15 cellular contexts compared by ENCODE assay signal in genomic region chr18:8749492-8749891, GRCh38.
"Had no signal": no experiment of that assay in that cellular context is flagged by ENCODE, and none has a peak within 500 bp of the region (broad histone marks: within the 10 kb centered on the region; RNA-seq: fewer than 3 reads in every experiment).

No MANE protein-coding gene starts in this region.

- DNase-seq: activated CD4-positive, alpha-beta T cell treated with anti-CD3 and anti-CD28 coated beads for 4 hours; activated CD8-positive, alpha-beta memory T cell treated with anti-CD3 and anti-CD28 coated beads, Interleukin-2, amount 50 U/mL, for 48 hours; activated CD8-positive, alpha-beta T cell treated with anti-CD3 and anti-CD28 coated beads for 36 hours; activated naive CD4-positive, alpha-beta T cell treated with Interleukin-2 at 50 U/mL for 16 hours; caudate nucleus; heart right ventricle; mucosa of descending colon; SJCRH30; stimulated activated CD4-positive, alpha-beta T cell treated with anti-CD3 and anti-CD28 coated beads, Interleukin-4, amount 100 ng/mL, for 24 hours; T1000 had no signal

- ATAC-seq: activated CD8-positive, alpha-beta T cell treated with anti-CD3 and anti-CD28 coated beads for 36 hours; natural killer cell treated with Interleukin-12 subunit alpha and Interleukin-12 subunit beta and Interleukin-15 and Interleukin-18, amount 100 ng/mL, for 72 hours had no signal

- H3K27me3 Mint-ChIP-seq: activated CD8-positive, alpha-beta T cell treated with anti-CD3 and anti-CD28 coated beads for 36 hours; dendritic cell treated with granulocyte-macrophage colony-stimulating factor and Interleukin-4, amounts not matched to agents 40 ng/mL and 50 ng/mL, for 4 days; stimulated activated naive CD8-positive, alpha-beta T cell treated with anti-CD3 and anti-CD28 coated beads, Interleukin-15, Interleukin-2, amounts not matched to agents 100 ng/mL and 50 ng/mL, for 24 hours had no signal

- H3K9me3 Mint-ChIP-seq: activated CD8-positive, alpha-beta T cell treated with anti-CD3 and anti-CD28 coated beads for 36 hours; dendritic cell treated with granulocyte-macrophage colony-stimulating factor and Interleukin-4, amounts not matched to agents 40 ng/mL and 50 ng/mL, for 4 days; natural killer cell treated with Interleukin-12 subunit alpha and Interleukin-12 subunit beta and Interleukin-15 and Interleukin-18, amount 100 ng/mL, for 72 hours; stimulated activated naive CD8-positive, alpha-beta T cell treated with anti-CD3 and anti-CD28 coated beads, Interleukin-15, Interleukin-2, amounts not matched to agents 100 ng/mL and 50 ng/mL, for 24 hours had no signal

- FAIRE-seq: islet of Langerhans had no signal

- H3K27ac ChIP-seq: heart right ventricle, SJCRH30, VCaP had no signal

- H3K27me3 ChIP-seq: heart right ventricle, SJCRH30 had no signal

- H3K4me3 Mint-ChIP-seq: activated CD8-positive, alpha-beta T cell treated with anti-CD3 and anti-CD28 coated beads for 36 hours; dendritic cell treated with granulocyte-macrophage colony-stimulating factor and Interleukin-4, amounts not matched to agents 40 ng/mL and 50 ng/mL, for 4 days; natural killer cell treated with Interleukin-12 subunit alpha and Interleukin-12 subunit beta and Interleukin-15 and Interleukin-18, amount 100 ng/mL, for 72 hours; stimulated activated naive CD8-positive, alpha-beta T cell treated with anti-CD3 and anti-CD28 coated beads, Interleukin-15, Interleukin-2, amounts not matched to agents 100 ng/mL and 50 ng/mL, for 24 hours had no signal

- H3K4me1 ChIP-seq: SJCRH30 had no signal

- H3K36me3 Mint-ChIP-seq: natural killer cell treated with Interleukin-12 subunit alpha and Interleukin-12 subunit beta and Interleukin-15 and Interleukin-18, amount 100 ng/mL, for 72 hours had no signal

- H3K27ac Mint-ChIP-seq: activated CD8-positive, alpha-beta T cell treated with anti-CD3 and anti-CD28 coated beads for 36 hours; dendritic cell treated with granulocyte-macrophage colony-stimulating factor and Interleukin-4, amounts not matched to agents 40 ng/mL and 50 ng/mL, for 4 days; natural killer cell treated with Interleukin-12 subunit alpha and Interleukin-12 subunit beta and Interleukin-15 and Interleukin-18, amount 100 ng/mL, for 72 hours; stimulated activated naive CD8-positive, alpha-beta T cell treated with anti-CD3 and anti-CD28 coated beads, Interleukin-15, Interleukin-2, amounts not matched to agents 100 ng/mL and 50 ng/mL, for 24 hours had no signal
